Comparison of ENCODE assay signal across 16 cellular contexts in the genomic region with DNA sequence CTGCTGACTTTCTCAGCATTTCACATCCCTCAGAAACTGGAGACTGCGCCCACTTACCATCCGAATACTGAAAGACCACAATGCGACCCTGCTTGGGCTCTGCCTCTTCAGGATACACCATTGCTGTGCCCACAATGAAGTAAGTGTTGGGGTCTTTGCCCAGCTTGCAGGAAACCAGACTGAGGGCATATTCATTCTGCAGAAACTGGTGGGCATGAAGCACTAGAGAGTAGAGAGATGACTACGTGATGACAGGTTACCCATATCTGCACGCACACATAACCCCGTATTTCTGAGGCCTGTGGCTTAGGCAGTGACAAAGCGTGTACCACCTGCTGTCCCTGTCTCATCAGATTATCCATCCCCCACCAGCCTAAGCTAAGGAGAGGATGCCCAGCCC. TPM values are rescaled to one million over a fixed set of nuclear protein-coding genes. Genes with fewer than 3 reads are reported as not detected.
DNase-seq lines count a peak whose midpoint lies in the region; ATAC-seq lines count a peak whose summit lies in the region.
"Had no signal": no experiment of that assay in that cellular context is flagged by ENCODE, and none has a peak within 500 bp of the region (broad histone marks: within the 10 kb centered on the region; RNA-seq: fewer than 3 reads in every experiment).

No MANE protein-coding gene starts in this region.

- ATAC-seq in activated CD8-positive, alpha-beta memory T cell treated with anti-CD3 and anti-CD28 coated beads, Interleukin-2, amount 10 ng/mL, durations not matched to agents 7 days and 5 days: peak; percentile 67
- ATAC-seq in activated naive CD4-positive, alpha-beta T cell treated with anti-CD3 and anti-CD28 coated beads, Interleukin-2, amount 50 U/mL, for 72 hours: peak; percentile 40 to 68
- peak; percentile 89 for ATAC-seq in activated naive CD8-positive, alpha-beta T cell treated with anti-CD3 and anti-CD28 coated beads, Interleukin-2, amount 50 U/mL, for 24 hours
- peak; percentile 96 for ATAC-seq in stimulated activated effector memory CD8-positive, alpha-beta T cell treated with anti-CD3 and anti-CD28 coated beads, Interleukin-12 subunit alpha, Interleukin-12 subunit beta, amount 100 ng/mL, for 72 hours
- ATAC-seq in HG03196 (IDR thresholded peaks at IDR 0.05; ENCODE audit: unreplicated experiment): no peak
- ATAC-seq: GM12878, HCT116 had no signal

- no peaks in the 10 kb centered on the region for H3K9me3 Mint-ChIP-seq in activated CD8-positive, alpha-beta memory T cell treated with anti-CD3 and anti-CD28 coated beads, Interleukin-2, amount 10 ng/mL, durations not matched to agents 7 days and 5 days (ENCODE audit: low read depth)
- H3K9me3 Mint-ChIP-seq in activated naive CD4-positive, alpha-beta T cell treated with anti-CD3 and anti-CD28 coated beads, Interleukin-2, amount 50 U/mL, for 72 hours: no peaks in the 10 kb centered on the region
- no peaks in the 10 kb centered on the region for H3K9me3 Mint-ChIP-seq in activated naive CD8-positive, alpha-beta T cell treated with anti-CD3 and anti-CD28 coated beads, Interleukin-2, amount 50 U/mL, for 24 hours
- no peaks in the 10 kb centered on the region for H3K9me3 Mint-ChIP-seq in stimulated activated effector memory CD8-positive, alpha-beta T cell treated with anti-CD3 and anti-CD28 coated beads, Interleukin-12 subunit alpha, Interleukin-12 subunit beta, amount 100 ng/mL, for 72 hours
- H3K9me3 Mint-ChIP-seq: CD4-positive, alpha-beta T cell had no signal

- peak; percentile 52 for DNase-seq in activated CD8-positive, alpha-beta memory T cell treated with anti-CD3 and anti-CD28 coated beads, Interleukin-2, amount 10 ng/mL, durations not matched to agents 7 days and 5 days
- DNase-seq in activated CD8-positive, alpha-beta memory T cell treated with anti-CD3 and anti-CD28 coated beads for 24 hours: no peak
- DNase-seq in activated naive CD4-positive, alpha-beta T cell treated with anti-CD3 and anti-CD28 coated beads, Interleukin-2, amount 50 U/mL, for 72 hours (ENCODE audit: low spot score in 2 of 2): no peak
- DNase-seq in activated naive CD4-positive, alpha-beta T cell treated with Interleukin-2 at 50 U/mL for 16 hours: no peak
- no peak for DNase-seq in activated naive CD8-positive, alpha-beta T cell treated with anti-CD3 and anti-CD28 coated beads, Interleukin-2, amount 50 U/mL, for 24 hours
- peak in 1 of 2 donors; percentile 69 for DNase-seq in stimulated activated effector memory CD8-positive, alpha-beta T cell treated with anti-CD3 and anti-CD28 coated beads, Interleukin-12 subunit alpha, Interleukin-12 subunit beta, amount 100 ng/mL, for 72 hours (ENCODE audit: low spot score in 2 of 2)
- no peak for DNase-seq in COLO668 (lab: John Stamatoyannopoulos, UW; ENCODE audit: unreplicated experiment)
- DNase-seq: ACHN; CD4-positive, alpha-beta T cell; DMS79; GM23248 had no signal

- peaks cover 24% of the 10 kb centered on the region for H3K36me3 Mint-ChIP-seq in activated CD8-positive, alpha-beta memory T cell treated with anti-CD3 and anti-CD28 coated beads, Interleukin-2, amount 10 ng/mL, durations not matched to agents 7 days and 5 days
- H3K36me3 Mint-ChIP-seq in activated naive CD4-positive, alpha-beta T cell treated with anti-CD3 and anti-CD28 coated beads, Interleukin-2, amount 50 U/mL, for 72 hours: peaks cover 0 to 12% of the 10 kb centered on the region in 2 donors
- peaks cover 32% of the 10 kb centered on the region for H3K36me3 Mint-ChIP-seq in activated naive CD8-positive, alpha-beta T cell treated with anti-CD3 and anti-CD28 coated beads, Interleukin-2, amount 50 U/mL, for 24 hours (ENCODE audit: low read depth)
- no peaks in the 10 kb centered on the region for H3K36me3 Mint-ChIP-seq in stimulated activated effector memory CD8-positive, alpha-beta T cell treated with anti-CD3 and anti-CD28 coated beads, Interleukin-12 subunit alpha, Interleukin-12 subunit beta, amount 100 ng/mL, for 72 hours

- H3K27ac Mint-ChIP-seq in activated CD8-positive, alpha-beta memory T cell treated with anti-CD3 and anti-CD28 coated beads, Interleukin-2, amount 10 ng/mL, durations not matched to agents 7 days and 5 days: peak overlapping the region; percentile 46
- H3K27ac Mint-ChIP-seq in activated naive CD4-positive, alpha-beta T cell treated with anti-CD3 and anti-CD28 coated beads, Interleukin-2, amount 50 U/mL, for 72 hours: peak overlapping the region in 1 of 2 donors; percentile 54
- peak overlapping the region; percentile 44 for H3K27ac Mint-ChIP-seq in activated naive CD8-positive, alpha-beta T cell treated with anti-CD3 and anti-CD28 coated beads, Interleukin-2, amount 50 U/mL, for 24 hours
- no peak overlapping the region for H3K27ac Mint-ChIP-seq in stimulated activated effector memory CD8-positive, alpha-beta T cell treated with anti-CD3 and anti-CD28 coated beads, Interleukin-12 subunit alpha, Interleukin-12 subunit beta, amount 100 ng/mL, for 72 hours
- H3K27ac Mint-ChIP-seq: CD4-positive, alpha-beta T cell had no signal

- no peaks in the 10 kb centered on the region for H3K27me3 Mint-ChIP-seq in activated CD8-positive, alpha-beta memory T cell treated with anti-CD3 and anti-CD28 coated beads, Interleukin-2, amount 10 ng/mL, durations not matched to agents 7 days and 5 days
- no peaks in the 10 kb centered on the region for H3K27me3 Mint-ChIP-seq in activated naive CD8-positive, alpha-beta T cell treated with anti-CD3 and anti-CD28 coated beads, Interleukin-2, amount 50 U/mL, for 24 hours
- H3K27me3 Mint-ChIP-seq: CD4-positive, alpha-beta T cell had no signal

- CTCF ChIA-PET in activated CD8-positive, alpha-beta memory T cell treated with anti-CD3 and anti-CD28 coated beads, Interleukin-2, amount 10 ng/mL, durations not matched to agents 7 days and 5 days (lab: Charles Lee): interaction anchor here (0.7 to 2.7 kb wide), 5 partner anchors 11 to 81 kb away, joined by 3 to 9 read pairs (median 5); a partner anchor contains a TSS

- no peak overlapping the region for H3K4me3 Mint-ChIP-seq in activated CD8-positive, alpha-beta memory T cell treated with anti-CD3 and anti-CD28 coated beads, Interleukin-2, amount 10 ng/mL, durations not matched to agents 7 days and 5 days
- no peak overlapping the region for H3K4me3 Mint-ChIP-seq in activated naive CD8-positive, alpha-beta T cell treated with anti-CD3 and anti-CD28 coated beads, Interleukin-2, amount 50 U/mL, for 24 hours
- H3K4me3 Mint-ChIP-seq in stimulated activated effector memory CD8-positive, alpha-beta T cell treated with anti-CD3 and anti-CD28 coated beads, Interleukin-12 subunit alpha, Interleukin-12 subunit beta, amount 100 ng/mL, for 72 hours: no peak overlapping the region
- H3K4me3 Mint-ChIP-seq: CD4-positive, alpha-beta T cell had no signal

- peaks cover 12% of the 10 kb centered on the region for H3K4me1 Mint-ChIP-seq in activated CD8-positive, alpha-beta memory T cell treated with anti-CD3 and anti-CD28 coated beads, Interleukin-2, amount 10 ng/mL, durations not matched to agents 7 days and 5 days
- peaks cover 5% of the 10 kb centered on the region for H3K4me1 Mint-ChIP-seq in activated naive CD8-positive, alpha-beta T cell treated with anti-CD3 and anti-CD28 coated beads, Interleukin-2, amount 50 U/mL, for 24 hours
- peaks cover 11% of the 10 kb centered on the region for H3K4me1 Mint-ChIP-seq in stimulated activated effector memory CD8-positive, alpha-beta T cell treated with anti-CD3 and anti-CD28 coated beads, Interleukin-12 subunit alpha, Interleukin-12 subunit beta, amount 100 ng/mL, for 72 hours

RNA-seq across cellular contexts. Expression of a gene that starts 14.6 kb away (rescaled TPM):
- 1 to 10 TPM; 3.8 to 3.9 TPM for total RNA-seq in activated CD8-positive, alpha-beta memory T cell treated with anti-CD3 and anti-CD28 coated beads, Interleukin-2, amount 10 ng/mL, durations not matched to agents 7 days and 5 days
- 10 to 100 TPM in 1 of 2 donors, 1 to 10 TPM in 1; 5.4 to 19.6 TPM for total RNA-seq in activated naive CD4-positive, alpha-beta T cell treated with anti-CD3 and anti-CD28 coated beads, Interleukin-2, amount 50 U/mL, for 72 hours
- total RNA-seq: A172, HT-29 had no signal

RNA-seq across cellular contexts. Expression of a gene that starts 23.2 kb away (rescaled TPM):
- total RNA-seq in activated CD8-positive, alpha-beta memory T cell treated with anti-CD3 and anti-CD28 coated beads, Interleukin-2, amount 10 ng/mL, durations not matched to agents 7 days and 5 days: 100 to 1,000 TPM; 189 to 258 TPM
- total RNA-seq in activated naive CD4-positive, alpha-beta T cell treated with anti-CD3 and anti-CD28 coated beads, Interleukin-2, amount 50 U/mL, for 72 hours: 100 to 1,000 TPM; 221 to 244 TPM

RNA-seq across cellular contexts. Expression of a gene that starts 23.3 kb away (rescaled TPM):
- 10 to 100 TPM; 36.9 to 42.3 TPM for total RNA-seq in activated CD8-positive, alpha-beta memory T cell treated with anti-CD3 and anti-CD28 coated beads, Interleukin-2, amount 10 ng/mL, durations not matched to agents 7 days and 5 days
- 10 to 100 TPM; 29.3 to 83.8 TPM for total RNA-seq in activated naive CD4-positive, alpha-beta T cell treated with anti-CD3 and anti-CD28 coated beads, Interleukin-2, amount 50 U/mL, for 72 hours

RNA-seq across cellular contexts. Expression of a gene that starts 51.9 kb away (rescaled TPM):
- 10 to 100 TPM; 43.9 to 51.2 TPM for total RNA-seq in activated CD8-positive, alpha-beta memory T cell treated with anti-CD3 and anti-CD28 coated beads, Interleukin-2, amount 10 ng/mL, durations not matched to agents 7 days and 5 days
- 10 to 100 TPM; 38.3 to 68.7 TPM for total RNA-seq in activated naive CD4-positive, alpha-beta T cell treated with anti-CD3 and anti-CD28 coated beads, Interleukin-2, amount 50 U/mL, for 72 hours

RNA-seq across cellular contexts. Expression of a gene that starts 52.4 kb away (rescaled TPM):
- total RNA-seq in activated CD8-positive, alpha-beta memory T cell treated with anti-CD3 and anti-CD28 coated beads, Interleukin-2, amount 10 ng/mL, durations not matched to agents 7 days and 5 days: 10 to 100 TPM; 48.3 to 60.6 TPM
- 10 to 100 TPM; 32.4 to 44.2 TPM for total RNA-seq in activated naive CD4-positive, alpha-beta T cell treated with anti-CD3 and anti-CD28 coated beads, Interleukin-2, amount 50 U/mL, for 72 hours
